Comparison of ENCODE assay signal across 8 cellular contexts in the genomic region with DNA sequence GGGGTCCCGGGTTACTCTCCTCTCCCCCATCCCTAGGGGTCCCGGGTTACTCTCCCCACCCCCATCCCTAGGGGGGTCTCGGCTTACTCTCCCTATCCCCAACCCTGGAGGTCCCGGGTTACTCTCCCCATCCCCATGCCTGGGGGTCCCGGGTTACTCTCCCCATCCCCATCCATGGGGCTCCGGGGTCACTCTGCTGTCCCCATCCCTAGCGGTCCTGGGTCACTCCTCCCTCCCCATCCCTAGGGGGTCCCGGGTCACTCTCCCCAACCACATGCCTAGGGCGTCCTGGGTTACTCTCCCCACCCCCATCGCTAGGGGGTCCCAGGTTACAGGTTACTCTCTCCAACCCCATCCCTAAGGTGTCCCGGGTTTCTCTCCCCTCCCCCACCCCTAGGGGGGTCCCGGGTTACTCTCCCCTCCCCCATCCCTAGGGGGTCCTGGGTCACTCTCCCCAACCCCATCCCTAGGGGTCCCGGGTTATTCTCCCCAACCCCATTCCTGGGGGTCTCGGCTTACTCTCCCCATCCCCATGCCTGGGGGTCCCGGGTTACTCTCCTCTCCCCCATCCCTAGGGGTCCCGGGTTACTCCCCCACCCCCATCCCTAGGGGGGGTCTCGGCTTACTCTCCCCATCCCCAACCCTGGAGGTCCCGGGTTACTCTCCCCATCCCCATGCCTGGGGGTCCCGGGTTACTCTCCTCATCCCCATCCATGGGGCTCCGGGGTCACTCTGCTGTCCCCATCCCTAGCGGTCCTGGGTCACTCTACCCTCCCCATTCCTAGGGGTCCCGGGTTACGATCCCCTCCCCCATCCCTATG. TPM values are rescaled to one million over a fixed set of nuclear protein-coding genes. Genes with fewer than 3 reads are reported as not detected.
A peak's percentile ranks its signal among the peaks of the same experiment; 100 is the strongest.
DNase-seq lines count a peak whose midpoint lies in the region; ATAC-seq and TF ChIP-seq lines count a peak whose summit lies in the region.

No MANE protein-coding gene starts in this region.

- H3K27me3 Mint-ChIP-seq in Calu3 (ENCODE audit: unreplicated experiment) (peaks cover 12% of the 10 kb centered on the region), T-helper 17 cell (no peaks in the 10 kb centered on the region)

- peak overlapping the region; percentile 33 for H3K27ac Mint-ChIP-seq in Calu3 (ENCODE audit: unreplicated experiment)
- H3K27ac Mint-ChIP-seq in T-helper 17 cell = peak overlapping the region; percentile 81

- CTCF ChIA-PET in Calu3 (lab: Charles Lee) = no interaction called here

- DNase-seq in Calu3 (no peak), T-helper 17 cell (no peak), fibroblast of lung (ENCODE audit: low read depth in 2 of 2) (no peak), ovary (peak; percentile 38 to 75 (median 61)), SHP77 (lab: John Stamatoyannopoulos, UW) (no peak), AG20443 (ENCODE audit: low spot score) (no peak)

- H3K36me3 ChIP-seq in fibroblast of lung (ENCODE audit: control insufficient read depth, insufficient read depth, low read length) (no peaks in the 10 kb centered on the region), ovary (no peaks in the 10 kb centered on the region)

- TF ChIP-seq POLR2A in ovary (IDR thresholded peaks at IDR 0.05) = no peak

- H3K4me3 ChIP-seq in fibroblast of lung (replicated peaks in 1 of 4; ENCODE audit: control extremely low read depth in 1 of 4, insufficient read depth in 1 of 4, low read depth in 3 of 4, low read length in 4 of 4) (peak overlapping the region; percentile 71 to 90 (median 78)), ovary (peak overlapping the region; percentile 99)

- no TSS peak for BruUV-seq in Calu3 (replicated peaks; lab: Mats Ljungman, UMichigan)

- H3K9me3 ChIP-seq in T-helper 17 cell (ENCODE audit: control insufficient read depth, low read length, poor library complexity, severe bottlenecking) = no peaks in the 10 kb centered on the region
- H3K9me3 ChIP-seq in fibroblast of lung (ENCODE audit: control insufficient read depth, insufficient read depth, low read depth, low read length) = no peaks in the 10 kb centered on the region
- no peaks in the 10 kb centered on the region for H3K9me3 ChIP-seq in ovary

- TF ChIP-seq CTCF in Calu3 (IDR thresholded peaks at IDR 0.05; ENCODE audit: unreplicated experiment) = no peak
- no peak for TF ChIP-seq CTCF in fibroblast of lung (conservative IDR thresholded peaks at IDR 0.05 in 1 of 2, IDR thresholded peaks at IDR 0.05 in 1 of 2; ENCODE audit: low read depth in 1 of 2, low read length in 2 of 2)
- no peak for TF ChIP-seq CTCF in ovary (IDR thresholded peaks at IDR 0.05)

- TF ChIP-seq EP300 in ovary (IDR thresholded peaks at IDR 0.05) = no peak

- H2AFZ ChIP-seq in fibroblast of lung (ENCODE audit: low read length) = no peak overlapping the region

- H3K4me1 Mint-ChIP-seq in Calu3 (ENCODE audit: low read depth, unreplicated experiment) (no peaks in the 10 kb centered on the region), T-helper 17 cell (peaks cover 10% of the 10 kb centered on the region)

- intact Hi-C loops in Calu3 (cut with micrococcal nuclease; ENCODE audit: unreplicated experiment) = loop anchor here (5.0 to 10.0 kb wide), 2 partner anchors 130 to 1363 kb away; no protein-coding TSS in a partner anchor
- intact Hi-C loops in ovary (cut with DNase I) = loop anchor here in 3 of 4 donors (5.0 to 10.0 kb wide), 4 partner anchors 140 to 1153 kb away; partner anchors contain the start of gene AKAP17A (in 2 of the 3)

- peak overlapping the region; percentile 68 for H3K4me2 ChIP-seq in fibroblast of lung (ENCODE audit: extremely low read depth, insufficient read depth, low read length)

- WGBS in ovary, 3 donors = 18 to 24% (median 23%) methylated on average over 23 of the region's 23 CpGs

- H3K4me3 Mint-ChIP-seq in Calu3 (ENCODE audit: low read depth, unreplicated experiment) = peak overlapping the region; percentile 81
- H3K4me3 Mint-ChIP-seq in T-helper 17 cell = peak overlapping the region; percentile 92

- H4K20me1 ChIP-seq in fibroblast of lung (ENCODE audit: control insufficient read depth, extremely low read depth, insufficient read depth, low read length) = no peaks in the 10 kb centered on the region

- peaks cover 7% of the 10 kb centered on the region for H3K9me3 Mint-ChIP-seq in Calu3 (ENCODE audit: low read depth, unreplicated experiment)

- peak overlapping the region; percentile 80 for H3K9ac ChIP-seq in fibroblast of lung (ENCODE audit: insufficient read depth, low read length)

- peaks cover 22% of the 10 kb centered on the region for H3K79me2 ChIP-seq in fibroblast of lung (ENCODE audit: control insufficient read depth, insufficient read depth, low read length)

- H3K27ac ChIP-seq in fibroblast of lung (ENCODE audit: insufficient read depth, low read length) (peak overlapping the region; percentile 72), ovary (peak overlapping the region; percentile 51 to 69)

- H3K36me3 Mint-ChIP-seq in Calu3 (ENCODE audit: insufficient read depth, unreplicated experiment) = peaks cover 43% of the 10 kb centered on the region
- peaks cover 2% of the 10 kb centered on the region for H3K36me3 Mint-ChIP-seq in T-helper 17 cell (ENCODE audit: low read depth)

- H3K4me1 ChIP-seq in fibroblast of lung (ENCODE audit: control insufficient read depth, extremely low read depth, insufficient read depth, low read length) (no peaks in the 10 kb centered on the region), ovary (ENCODE audit: insufficient read depth) (peaks cover 7% of the 10 kb centered on the region)

- H3K27me3 ChIP-seq in fibroblast of lung (ENCODE audit: control insufficient read depth, insufficient read depth, low read length) = no peaks in the 10 kb centered on the region
- H3K27me3 ChIP-seq in ovary = no peaks in the 10 kb centered on the region

- ATAC-seq in T-helper 17 cell (no peak), GM21723 (IDR thresholded peaks at IDR 0.05; ENCODE audit: unreplicated experiment) (no peak), HG03342 (IDR thresholded peaks at IDR 0.05; ENCODE audit: unreplicated experiment) (no peak)

RNA-seq across cellular contexts. Expression of gene ASMTL, which starts 0.8 kb away (rescaled TPM):
- total RNA-seq in Calu3 (2022) (14.4 and 18.0 TPM in 2 replicates), T-helper 17 cell (10 to 100 TPM; 33.8 to 34.6 TPM), fibroblast of lung (11.0 and 12.9 TPM in 2 replicates), ovary (10 to 100 TPM; 23.1 to 48.9 (median 40.7) TPM)
- polyA plus RNA-seq in fibroblast of lung (17.7 and 19.8 TPM in 2 replicates), ovary (10 to 100 TPM; 21.3 to 45.4 TPM)
- polyA plus RNA-seq in fibroblast of lung (2012) = 29.7 and 31.9 TPM in 2 replicates
- 21.6 and 21.9 TPM in 2 replicates for polyA minus RNA-seq in fibroblast of lung (ENCODE audit: low replicate concordance)

RNA-seq across cellular contexts. Expression of gene SLC25A6, which starts 60.0 kb away (rescaled TPM):
- total RNA-seq in Calu3 (2022) = 139 and 161 TPM in 2 replicates
- 100 to 1,000 TPM; 314 to 329 TPM for total RNA-seq in T-helper 17 cell
- 158 and 194 TPM in 2 replicates for total RNA-seq in fibroblast of lung
- polyA plus RNA-seq in fibroblast of lung = 220 and 228 TPM in 2 replicates
- 464 and 513 TPM in 2 replicates for polyA plus RNA-seq in fibroblast of lung (2012)
- 150 and 196 TPM in 2 replicates for polyA minus RNA-seq in fibroblast of lung (ENCODE audit: low replicate concordance)
- total RNA-seq in ovary = 100 to 1,000 TPM; 473 to 630 (median 519) TPM
- 100 to 1,000 TPM; 105 to 703 TPM for polyA plus RNA-seq in ovary

Comparison
In these comparisons a context has a peak if more than half of its experiments do, and no peak if none do; other contexts are left out.
1. DNase-seq: peak in ovary (5 of 5); none in Calu3 (single experiment), T-helper 17 cell (0 of 3), fibroblast of lung (0 of 2), SHP77 (0 of 2) and AG20443 (single experiment).